Comparison of ENCODE assay signal across 1 cellular context in genomic region chr1:198641506-198641905, GRCh38.
TF ChIP-seq lines count a peak whose summit lies in the region.

No MANE protein-coding gene starts in this region.

TF ChIP-seq in GM12878, 131 proteins besides CTCF, POLR2A, EP300 and RAD21 (continued from another document):
- peak; percentile 78; the same call in 1 of the 2 replicates for TF ChIP-seq IRF4 (IDR thresholded peaks at IDR 0.05; ENCODE audit: low read depth, low read length)
- no peak for TF ChIP-seq YBX1 (IDR thresholded peaks at IDR 0.05)
- TF ChIP-seq JUNB (IDR thresholded peaks at IDR 0.05) = peak; percentile 90
- TF ChIP-seq ZBED1 (IDR thresholded peaks at IDR 0.05; ENCODE audit: borderline replicate concordance) = peak; percentile 69; the same call in 1 of the 2 replicates
- TF ChIP-seq IKZF2 (IDR thresholded peaks at IDR 0.05) = peak; percentile 82 to 88; a peak in 3 of 4 replicates
- TF ChIP-seq BHLHE40 (IDR thresholded peaks at IDR 0.05; ENCODE audit: borderline replicate concordance in 1 of 2, low read depth in 2 of 2, low read length in 1 of 2) = no peak
- no peak for TF ChIP-seq NR2C2 (IDR thresholded peaks at IDR 0.05; ENCODE audit: borderline replicate concordance, control insufficient read depth, insufficient read length, low read depth)
- 0 out of 2 replicates have a peak, but pooled peaks have one; percentile 27 for TF ChIP-seq FOXM1 (IDR thresholded peaks at IDR 0.05; ENCODE audit: low read depth, low read length)
- 0 out of 2 replicates have a peak, but pooled peaks have one; percentile 11 for TF ChIP-seq TCF7 (IDR thresholded peaks at IDR 0.05; ENCODE audit: borderline replicate concordance)
- TF ChIP-seq NKRF (conservative IDR thresholded peaks at IDR 0.05) = peak; percentile 50; the same call in 1 of the 2 replicates
- TF ChIP-seq ZNF24 (IDR thresholded peaks at IDR 0.05) = peak; percentile 61; the same call in 1 of the 2 replicates
- peak; percentile 77 for TF ChIP-seq RUNX3 (IDR thresholded peaks at IDR 0.05; ENCODE audit: low read length)
- peak; percentile 37 for TF ChIP-seq MEF2B (IDR thresholded peaks at IDR 0.05; ENCODE audit: partially characterized antibody, poor library complexity, severe bottlenecking)
- peak; percentile 89 for TF ChIP-seq ZNF217 (IDR thresholded peaks at IDR 0.05)
- TF ChIP-seq SREBF2 (IDR thresholded peaks at IDR 0.05; ENCODE audit: low read length) = no peak
- no peak for TF ChIP-seq SP1 (IDR thresholded peaks at IDR 0.05; ENCODE audit: low read depth, low read length)
- peak; percentile 85 for TF ChIP-seq MTA2 (IDR thresholded peaks at IDR 0.05; ENCODE audit: low read depth)
- TF ChIP-seq NFIC (IDR thresholded peaks at IDR 0.05; ENCODE audit: low read depth, low read length) = peak; percentile 77
- TF ChIP-seq RELB (IDR thresholded peaks at IDR 0.05; ENCODE audit: low read depth) = peak; percentile 58
- TF ChIP-seq FOXK2 (IDR thresholded peaks at IDR 0.05) = no peak
- no peak for TF ChIP-seq RCOR1 (conservative IDR thresholded peaks at IDR 0.05; ENCODE audit: low read depth, low read length)
- TF ChIP-seq PKNOX1 (IDR thresholded peaks at IDR 0.05) = peak; percentile 54; the same call in 1 of the 2 replicates
- TF ChIP-seq CREM (IDR thresholded peaks at IDR 0.05; ENCODE audit: low read depth) = peak; percentile 49; the same call in 1 of the 2 replicates
- peak; percentile 45; the same call in 1 of the 2 replicates for TF ChIP-seq BACH1 (IDR thresholded peaks at IDR 0.05; ENCODE audit: borderline replicate concordance)
- no peak for TF ChIP-seq HCFC1 (IDR thresholded peaks at IDR 0.05; ENCODE audit: low read length)
- 0 out of 2 replicates have a peak, but pooled peaks have one; percentile 53 for TF ChIP-seq MXI1 (IDR thresholded peaks at IDR 0.05; ENCODE audit: low read depth, low read length)
- peak; percentile 73 for TF ChIP-seq ATF7 (IDR thresholded peaks at IDR 0.05; ENCODE audit: low read depth)
- peak in 1 of 2 experiments; percentile 75; a peak in 1 of 4 replicates for TF ChIP-seq ETV6 (conservative IDR thresholded peaks at IDR 0.05 in 1 of 2, IDR thresholded peaks at IDR 0.05 in 1 of 2; ENCODE audit: borderline replicate concordance in 1 of 2, low read depth in 1 of 2)
- TF ChIP-seq ZNF687 (IDR thresholded peaks at IDR 0.05) = peak; percentile 55; the same call in 1 of the 2 replicates
- TF ChIP-seq IKZF1 (conservative IDR thresholded peaks at IDR 0.05) = peak; percentile 78
- no peak for TF ChIP-seq ZBTB11 (CRISPR knock-in tag; IDR thresholded peaks at IDR 0.05)
- TF ChIP-seq DPF2 (IDR thresholded peaks at IDR 0.05) = peak; percentile 79; the same call in 1 of the 2 replicates
- peak; percentile 46; the same call in 1 of the 2 replicates for TF ChIP-seq NBN (IDR thresholded peaks at IDR 0.05)
- TF ChIP-seq BMI1 (IDR thresholded peaks at IDR 0.05; ENCODE audit: borderline replicate concordance) = peak; percentile 82; the same call in 1 of the 2 replicates
- peak; percentile 81 for TF ChIP-seq MLLT1 (IDR thresholded peaks at IDR 0.05)
- peak; percentile 80; the same call in 1 of the 2 replicates for TF ChIP-seq JUND (IDR thresholded peaks at IDR 0.05; ENCODE audit: low read depth, low read length)
- TF ChIP-seq SUPT20H (IDR thresholded peaks at IDR 0.05; ENCODE audit: borderline replicate concordance, control insufficient read depth, low read depth, low read length) = no peak
- no peak for TF ChIP-seq ASH2L (IDR thresholded peaks at IDR 0.05; ENCODE audit: borderline replicate concordance, low read depth)
